Comparison of ENCODE assay signal across 1 cellular context in the genomic region with DNA sequence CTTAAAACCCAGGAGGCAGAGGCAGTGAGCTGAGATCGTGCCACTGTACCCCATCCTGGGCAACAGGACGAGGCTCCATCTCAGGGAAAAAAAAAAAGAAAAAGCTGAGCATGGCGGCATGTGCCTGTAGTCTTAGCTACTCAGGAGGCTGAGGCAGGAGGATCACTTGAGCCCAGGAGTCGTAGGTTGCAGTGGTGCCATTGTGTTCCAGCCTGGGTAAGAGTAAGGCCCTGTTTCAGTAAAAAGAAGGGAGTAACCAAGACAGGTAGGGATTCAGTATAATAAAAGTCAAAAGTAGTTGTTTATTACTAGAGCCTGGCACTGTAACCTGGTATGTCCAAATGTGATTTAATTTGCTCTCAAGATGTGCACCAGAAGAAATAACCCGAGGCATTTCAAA.
TF ChIP-seq lines count a peak whose summit lies in the region.

No MANE protein-coding gene starts in this region.

TF ChIP-seq in endothelial cell of umbilical vein, 7 proteins besides CTCF, POLR2A, EP300 and RAD21 (continued from another document):
- TF ChIP-seq MYC (IDR thresholded peaks at IDR 0.05; ENCODE audit: low read depth, low read length) (no peak), JUN (IDR thresholded peaks at IDR 0.05; ENCODE audit: borderline replicate concordance, insufficient read depth, insufficient read length, low read depth) (no peak), EZH2 (IDR thresholded peaks at IDR 0.05; ENCODE audit: borderline replicate concordance, low read depth, low read length, severe bottlenecking) (no peak)
